In genomic region chr2:130920417-130921030, GRCh38 we compare ENCODE assay signal across 1 cellular context.
TF ChIP-seq lines count a peak whose summit lies in the region.

No MANE protein-coding gene starts in this region.

TF ChIP-seq in H1, 55 proteins besides CTCF, POLR2A, EP300 and RAD21 (continued from another document):
- TF ChIP-seq GABPA (IDR thresholded peaks at IDR 0.05; ENCODE audit: borderline replicate concordance, insufficient read depth, low read length) (peak; percentile 76; the same call in 1 of the 2 replicates), SIN3A (conservative IDR thresholded peaks at IDR 0.05 in 1 of 2, IDR thresholded peaks at IDR 0.05 in 1 of 2; ENCODE audit: low read depth in 1 of 2, low read length in 2 of 2) (0 out of 4 replicates have a peak, but pooled peaks of 1 of the 2 experiments have one; percentile 39), TAF1 (IDR thresholded peaks at IDR 0.05; ENCODE audit: low read depth, low read length) (no peak), YY1 (IDR thresholded peaks at IDR 0.05; ENCODE audit: low read depth, low read length) (peak; percentile 59; the same call in 1 of the 2 replicates), TEAD4 (IDR thresholded peaks at IDR 0.05; ENCODE audit: low read depth, low read length) (peak; percentile 99)
